13 cellular contexts compared by ENCODE assay signal in the genomic region with DNA sequence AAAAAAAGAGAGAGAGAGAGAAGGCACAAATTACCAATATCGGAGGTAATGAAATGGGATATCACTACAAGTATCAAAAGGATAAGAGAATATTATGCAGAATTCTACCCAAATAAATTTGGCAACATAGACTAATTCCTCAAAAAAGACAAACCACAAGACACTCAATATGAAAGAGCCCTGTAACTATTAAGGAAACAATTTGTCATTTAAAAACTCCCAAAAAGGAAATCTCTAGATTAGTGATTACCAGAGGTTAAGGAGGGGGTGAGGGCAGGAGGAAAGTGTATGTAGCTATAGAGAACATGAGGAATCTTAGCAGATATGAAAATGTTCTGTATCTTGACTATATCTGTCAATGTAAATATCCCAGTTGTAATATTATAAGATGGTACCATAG.
DNase-seq lines count a peak whose midpoint lies in the region; ATAC-seq and TF ChIP-seq lines count a peak whose summit lies in the region.
"Had no signal": no experiment of that assay in that cellular context is flagged by ENCODE, and none has a peak within 500 bp of the region (broad histone marks: within the 10 kb centered on the region; RNA-seq: fewer than 3 reads in every experiment).

No MANE protein-coding gene starts in this region.

- in situ Hi-C loops in brain microvascular endothelial cell (cut with HindIII; ENCODE audit: low pct_ligation_motif_present, low sequenced_read_pairs), result no loop called here

- no peak overlapping the region for H3K4me3 ChIP-seq in brain microvascular endothelial cell (ENCODE audit: low read depth, low read length)
- H3K4me3 ChIP-seq: cardiac muscle cell, prostate gland had no signal

- TF ChIP-seq CTCF in brain microvascular endothelial cell (IDR thresholded peaks at IDR 0.05; ENCODE audit: low read depth, low read length, missing control alignments), result no peak

- no peaks in the 10 kb centered on the region for H3K36me3 ChIP-seq in brain microvascular endothelial cell (replicated peaks)
- H3K36me3 ChIP-seq: cardiac muscle cell, prostate gland had no signal

- peak overlapping the region; percentile 6 for H3K27ac ChIP-seq in brain microvascular endothelial cell
- H3K27ac ChIP-seq: cardiac muscle cell, prostate gland had no signal

- DNase-seq in brain microvascular endothelial cell, result no peak
- DNase-seq in NCI-H82 treated with DMSO at 0.1 percent for 48 hours (lab: John Stamatoyannopoulos, UW; ENCODE audit: unreplicated experiment), result no peak
- DNase-seq in medulla oblongata (ENCODE audit: extremely low spot score), result no peak
- DNase-seq in NK-92 treated with Interleukin-12 subunit alpha and Interleukin-12 subunit beta, amount 100 ng/mL, for 24 hours (lab: John Stamatoyannopoulos, UW), result no peak
- no peak for DNase-seq in SHP77 (lab: John Stamatoyannopoulos, UW)
- DNase-seq: activated B cell treated with CpG ODN at 0.5 μM for 24 hours; NCI-H524 treated with DMSO at 0.1 percent for 48 hours; stimulated activated CD8-positive, alpha-beta memory T cell treated with anti-CD3 and anti-CD28 coated beads, Interleukin-4, amount 100 ng/mL, for 48 hours had no signal

- ATAC-seq in GM18499 (IDR thresholded peaks at IDR 0.05; ENCODE audit: insufficient read depth, unreplicated experiment) (peak; percentile 77), GM19452 (IDR thresholded peaks at IDR 0.05; ENCODE audit: unreplicated experiment) (peak; percentile 40), HG03095 (IDR thresholded peaks at IDR 0.05; ENCODE audit: unreplicated experiment) (peak; percentile 64)

- no peaks in the 10 kb centered on the region for H3K27me3 ChIP-seq in brain microvascular endothelial cell (replicated peaks)
- H3K27me3 ChIP-seq: cardiac muscle cell had no signal
